In genomic region chr3:182717216-182717615, GRCh38 we compare ENCODE assay signal across 9 cellular contexts.
DNase-seq lines count a peak whose midpoint lies in the region; ATAC-seq lines count a peak whose summit lies in the region.
"Had no signal": no experiment of that assay in that cellular context is flagged by ENCODE, and none has a peak within 500 bp of the region (broad histone marks: within the 10 kb centered on the region; RNA-seq: fewer than 3 reads in every experiment).

No MANE protein-coding gene starts in this region.

- no peaks in the 10 kb centered on the region for H3K36me3 Mint-ChIP-seq in stimulated activated naive B cell treated with anti-CD40 and anti-IgM and Interleukin-4, amounts not matched to agents 10 μg/mL and 1 μg/mL and 100 μg/mL, for 72 hours

- peaks cover 0 to under 1% of the 10 kb centered on the region in 2 donors for H3K27me3 Mint-ChIP-seq in stimulated activated naive B cell treated with anti-CD40 and anti-IgM and Interleukin-4, amounts not matched to agents 10 μg/mL and 1 μg/mL and 100 μg/mL, for 72 hours

- no peak overlapping the region for H3K27ac Mint-ChIP-seq in stimulated activated naive B cell treated with anti-CD40 and anti-IgM and Interleukin-4, amounts not matched to agents 10 μg/mL and 1 μg/mL and 100 μg/mL, for 72 hours

- no peak overlapping the region for H3K4me3 Mint-ChIP-seq in stimulated activated naive B cell treated with anti-CD40 and anti-IgM and Interleukin-4, amounts not matched to agents 10 μg/mL and 1 μg/mL and 100 μg/mL, for 72 hours

- peaks cover 7 to 21% of the 10 kb centered on the region in 2 donors for H3K4me1 Mint-ChIP-seq in stimulated activated naive B cell treated with anti-CD40 and anti-IgM and Interleukin-4, amounts not matched to agents 10 μg/mL and 1 μg/mL and 100 μg/mL, for 72 hours

- no peaks in the 10 kb centered on the region for H3K9me3 Mint-ChIP-seq in stimulated activated naive B cell treated with anti-CD40 and anti-IgM and Interleukin-4, amounts not matched to agents 10 μg/mL and 1 μg/mL and 100 μg/mL, for 72 hours

- no peak overlapping the region for H3K4me3 ChIP-seq in Jurkat, Clone E6-1 (ENCODE audit: low read length)
- H3K4me3 ChIP-seq: SJCRH30 had no signal

- peak; percentile 10 for DNase-seq in Jurkat, Clone E6-1 (ENCODE audit: low read depth, low spot score)
- DNase-seq in stimulated activated naive B cell treated with anti-CD40 and anti-IgM and Interleukin-4, amounts not matched to agents 10 μg/mL and 1 μg/mL and 100 μg/mL, for 72 hours = no peak
- no peak for DNase-seq in inferior parietal cortex (ENCODE audit: extremely low spot score)
- no peak for DNase-seq in stimulated activated CD4-positive, alpha-beta T cell treated with anti-CD3 and anti-CD28 coated beads, Interleukin-4, amount 100 ng/mL, for 24 hours
- DNase-seq in stimulated activated CD4-positive, alpha-beta T cell treated with anti-CD3 and anti-CD28 coated beads, Interleukin-2, amount 100 ng/mL, for 48 hours = no peak
- DNase-seq: activated CD8-positive, alpha-beta memory T cell treated with anti-CD3 and anti-CD28 coated beads, Interleukin-2, amount 50 U/mL, for 4 hours; SJCRH30 had no signal

- ATAC-seq in GM19372 (IDR thresholded peaks at IDR 0.05; ENCODE audit: low read depth, unreplicated experiment) (peak; percentile 82), HG02798 (IDR thresholded peaks at IDR 0.05; ENCODE audit: poor library complexity, unreplicated experiment) (peak; percentile 89)
- peak; percentile 62 to 80 for ATAC-seq in stimulated activated naive B cell treated with anti-CD40 and anti-IgM and Interleukin-4, amounts not matched to agents 10 μg/mL and 1 μg/mL and 100 μg/mL, for 72 hours (replicated peaks)
